1 cellular context compared by ENCODE assay signal in genomic region chr3:16605966-16606365, GRCh38.
TF ChIP-seq lines count a peak whose summit lies in the region.

No MANE protein-coding gene starts in this region.

TF ChIP-seq in WTC11, 78 proteins besides CTCF, POLR2A, EP300 and RAD21:
- TF ChIP-seq GTF2I (CRISPR knock-in tag; conservative IDR thresholded peaks at IDR 0.05) = no peak
- no peak for TF ChIP-seq USF2 (CRISPR knock-in tag; IDR thresholded peaks at IDR 0.05)
- TF ChIP-seq PRDM15 (CRISPR knock-in tag; IDR thresholded peaks at IDR 0.05) = no peak
- no peak for TF ChIP-seq ZSCAN18 (CRISPR knock-in tag; IDR thresholded peaks at IDR 0.05)
- TF ChIP-seq, protein P1, sequence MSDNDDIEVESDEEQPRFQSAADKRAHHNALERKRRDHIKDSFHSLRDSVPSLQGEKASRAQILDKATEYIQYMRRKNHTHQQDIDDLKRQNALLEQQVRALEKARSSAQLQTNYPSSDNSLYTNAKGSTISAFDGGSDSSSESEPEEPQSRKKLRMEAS (CRISPR knock-in tag; IDR thresholded peaks at IDR 0.05) = no peak
- TF ChIP-seq NR1H2 (CRISPR knock-in tag; IDR thresholded peaks at IDR 0.05) = no peak
